ENCODE assay signal across 28 cellular contexts in the genomic region with DNA sequence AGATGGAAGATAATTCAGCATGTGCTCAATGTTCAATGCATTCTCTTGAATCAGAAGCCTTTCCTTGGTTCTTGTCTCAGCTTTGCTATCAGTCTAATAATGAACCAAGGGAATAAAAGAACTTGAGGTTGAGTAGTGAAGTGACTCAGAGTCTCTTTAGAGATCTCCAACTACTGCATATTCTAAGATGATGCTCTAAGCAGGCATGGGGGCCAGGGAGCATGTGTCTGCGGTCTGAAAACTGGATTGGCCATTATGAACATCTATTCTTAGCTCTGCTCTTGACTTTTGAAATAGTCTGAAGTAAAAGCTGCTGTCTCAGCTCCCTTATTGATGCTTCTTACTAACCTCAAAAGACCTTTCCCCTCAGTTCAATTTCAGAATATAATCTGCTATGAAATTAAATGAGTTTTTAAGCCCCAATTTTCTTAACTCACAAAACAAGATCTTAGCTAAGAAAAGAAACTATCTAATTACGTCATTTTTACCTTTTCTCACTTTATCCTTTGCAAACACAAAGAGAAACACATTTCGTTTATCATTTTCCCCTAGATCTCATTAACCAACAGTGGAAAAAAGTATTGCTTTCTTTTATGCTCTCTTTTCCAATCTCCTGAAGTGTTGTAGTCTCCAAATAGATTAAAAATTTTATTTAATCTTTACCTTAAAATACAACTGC. TPM values are rescaled to one million over a fixed set of nuclear protein-coding genes. Genes with fewer than 3 reads are reported as not detected.
DNase-seq lines count a peak whose midpoint lies in the region; FAIRE-seq and TF ChIP-seq lines count a peak whose summit lies in the region.
"Had no signal": no experiment of that assay in that cellular context is flagged by ENCODE, and none has a peak within 500 bp of the region (broad histone marks: within the 10 kb centered on the region; RNA-seq: fewer than 3 reads in every experiment).

No MANE protein-coding gene starts in this region.

- no peak overlapping the region for H2AFZ ChIP-seq in astrocyte (ENCODE audit: low read depth, low read length)

- TF ChIP-seq CTCF in cardiac muscle cell (IDR thresholded peaks at IDR 0.05; ENCODE audit: low read depth, low read length) (no peak), right atrium auricular region (IDR thresholded peaks at IDR 0.05) (no peak), astrocyte (IDR thresholded peaks at IDR 0.05; ENCODE audit: insufficient read depth, low read depth, low read length) (no peak), glutamatergic neuron (IDR thresholded peaks at IDR 0.05; ENCODE audit: partially characterized antibody, unreplicated experiment) (peak; percentile 27), type B pancreatic cell (conservative IDR thresholded peaks at IDR 0.05) (peak; percentile 14), adrenal gland (IDR thresholded peaks at IDR 0.05) (no peak)

- H3K4me3 ChIP-seq in cardiac muscle cell (no peak overlapping the region), right atrium auricular region (no peak overlapping the region), astrocyte (ENCODE audit: insufficient read depth, low read depth, low read length) (no peak overlapping the region), adrenal gland (no peak overlapping the region)
- H3K4me3 ChIP-seq: A549, BLaER1, coronary artery, esophagus muscularis mucosa, Peyer's patch, SJSA1, smooth muscle cell, suprapubic skin, vagina had no signal

- H3K27ac Mint-ChIP-seq in astrocyte (ENCODE audit: unreplicated experiment) (no peak overlapping the region), glutamatergic neuron (ENCODE audit: unreplicated experiment) (no peak overlapping the region), type B pancreatic cell (no peak overlapping the region)
- H3K27ac Mint-ChIP-seq in activated T-cell treated with anti-CD3 and anti-CD28 coated beads, Interleukin-2, amount 50 U/mL, for 24 hours, result no peak overlapping the region
- H3K27ac Mint-ChIP-seq: effector memory CD8-positive, alpha-beta T cell; T-cell had no signal

- no peaks in the 10 kb centered on the region for H3K9me3 Mint-ChIP-seq in astrocyte (ENCODE audit: unreplicated experiment)
- peaks cover 1% of the 10 kb centered on the region for H3K9me3 Mint-ChIP-seq in glutamatergic neuron (ENCODE audit: unreplicated experiment)
- no peaks in the 10 kb centered on the region for H3K9me3 Mint-ChIP-seq in type B pancreatic cell
- peaks cover 7% of the 10 kb centered on the region for H3K9me3 Mint-ChIP-seq in activated T-cell treated with anti-CD3 and anti-CD28 coated beads, Interleukin-2, amount 50 U/mL, for 24 hours

- H3K4me1 ChIP-seq in cardiac muscle cell (ENCODE audit: low read depth), result peaks cover 28% of the 10 kb centered on the region
- H3K4me1 ChIP-seq in right atrium auricular region, result peaks cover 0 to 4% of the 10 kb centered on the region in 2 donors
- H3K4me1 ChIP-seq in astrocyte (ENCODE audit: insufficient read depth, low read length), result no peaks in the 10 kb centered on the region
- no peaks in the 10 kb centered on the region for H3K4me1 ChIP-seq in adrenal gland (replicated peaks in 1 of 2)
- H3K4me1 ChIP-seq: A549, BLaER1, esophagus muscularis mucosa, Peyer's patch, SJSA1, suprapubic skin, vagina had no signal

- no peaks in the 10 kb centered on the region for H3K27me3 ChIP-seq in cardiac muscle cell
- no peaks in the 10 kb centered on the region for H3K27me3 ChIP-seq in right atrium auricular region
- H3K27me3 ChIP-seq in astrocyte (ENCODE audit: insufficient read depth, low read length), result no peaks in the 10 kb centered on the region
- H3K27me3 ChIP-seq in adrenal gland, result no peaks in the 10 kb centered on the region
- H3K27me3 ChIP-seq: BLaER1, brain microvascular endothelial cell, esophagus muscularis mucosa, Peyer's patch, SJSA1, suprapubic skin, vagina had no signal

- no peak overlapping the region for H3K9ac ChIP-seq in astrocyte (ENCODE audit: low read length)
- H3K9ac ChIP-seq: BLaER1 had no signal

- peak; percentile 9 to 38 for DNase-seq in cardiac muscle cell (ENCODE audit: low read depth in 1 of 2, low spot score in 1 of 2)
- no peak for DNase-seq in right atrium auricular region (ENCODE audit: low spot score)
- DNase-seq in astrocyte (ENCODE audit: low read depth), result peak; percentile 16
- no peak for DNase-seq in glutamatergic neuron
- DNase-seq in type B pancreatic cell (ENCODE audit: extremely low spot score, unreplicated experiment), result no peak
- no peak for DNase-seq in adrenal gland
- DNase-seq in activated CD4-positive, alpha-beta T cell treated with anti-CD3 and anti-CD28 coated beads, Interleukin-2, amount 50 U/mL, for 4 hours, result no peak
- no peak for DNase-seq in activated T-cell treated with anti-CD3 and anti-CD28 coated beads, Interleukin-2, amount 50 U/mL, for 24 hours
- DNase-seq: activated CD8-positive, alpha-beta memory T cell treated with anti-CD3 and anti-CD28 coated beads for 24 hours; activated T-cell treated with anti-CD3 and anti-CD28 coated beads, Interleukin-2, amount 50 U/mL, for 1 hour; brain microvascular endothelial cell; COR-L47; effector memory CD8-positive, alpha-beta T cell; NCI-H146; NCI-H524 treated with DMSO at 0.1 percent for 48 hours; Peyer's patch; T-cell had no signal

- FAIRE-seq in astrocyte (lab: Jason Lieb, UNC), result no peak
- FAIRE-seq: A549 had no signal

- H3K4me1 Mint-ChIP-seq in astrocyte (ENCODE audit: low read depth, unreplicated experiment) (no peaks in the 10 kb centered on the region), glutamatergic neuron (ENCODE audit: low read depth, unreplicated experiment) (no peaks in the 10 kb centered on the region), type B pancreatic cell (ENCODE audit: unreplicated experiment) (no peaks in the 10 kb centered on the region)
- H3K4me1 Mint-ChIP-seq in activated T-cell treated with anti-CD3 and anti-CD28 coated beads, Interleukin-2, amount 50 U/mL, for 24 hours (ENCODE audit: low read depth), result no peaks in the 10 kb centered on the region
- H3K4me1 Mint-ChIP-seq: T-cell had no signal

- H4K20me1 ChIP-seq in astrocyte (ENCODE audit: insufficient read depth, low read length), result no peaks in the 10 kb centered on the region
- H4K20me1 ChIP-seq: BLaER1 had no signal

- H3K79me2 ChIP-seq in astrocyte (ENCODE audit: insufficient read depth, low read length), result no peaks in the 10 kb centered on the region

- intact Hi-C loops in adrenal gland (cut with DNase I), result no loop called here

- H3K4me2 ChIP-seq in astrocyte (ENCODE audit: low read length), result no peak overlapping the region
- H3K4me2 ChIP-seq: A549, BLaER1, smooth muscle cell had no signal

- H3K36me3 Mint-ChIP-seq in astrocyte (ENCODE audit: low read depth, unreplicated experiment), result no peaks in the 10 kb centered on the region
- no peaks in the 10 kb centered on the region for H3K36me3 Mint-ChIP-seq in glutamatergic neuron (ENCODE audit: unreplicated experiment)
- H3K36me3 Mint-ChIP-seq in type B pancreatic cell, result no peaks in the 10 kb centered on the region
- H3K36me3 Mint-ChIP-seq in activated T-cell treated with anti-CD3 and anti-CD28 coated beads, Interleukin-2, amount 50 U/mL, for 24 hours (ENCODE audit: low read depth), result no peaks in the 10 kb centered on the region
- H3K36me3 Mint-ChIP-seq: T-cell had no signal

- WGBS in adrenal gland, 4 donors, result 66 to 85% (median 72%) methylated on average over 3 of the region's 3 CpGs

- H3K36me3 ChIP-seq in cardiac muscle cell (no peaks in the 10 kb centered on the region), right atrium auricular region (no peaks in the 10 kb centered on the region), astrocyte (ENCODE audit: insufficient read depth, low read length) (no peaks in the 10 kb centered on the region), adrenal gland (replicated peaks in 1 of 2) (no peaks in the 10 kb centered on the region)
- H3K36me3 ChIP-seq: BLaER1, brain microvascular endothelial cell, esophagus muscularis mucosa, Peyer's patch, SJSA1, suprapubic skin, vagina had no signal

- H3K27me3 Mint-ChIP-seq in astrocyte (ENCODE audit: low read depth, unreplicated experiment) (peaks cover 2% of the 10 kb centered on the region), glutamatergic neuron (ENCODE audit: unreplicated experiment) (peaks cover 2% of the 10 kb centered on the region), type B pancreatic cell (no peaks in the 10 kb centered on the region)
- no peaks in the 10 kb centered on the region for H3K27me3 Mint-ChIP-seq in activated T-cell treated with anti-CD3 and anti-CD28 coated beads, Interleukin-2, amount 50 U/mL, for 24 hours
- H3K27me3 Mint-ChIP-seq: effector memory CD8-positive, alpha-beta T cell; T-cell had no signal

- H3K9me3 ChIP-seq in cardiac muscle cell (ENCODE audit: low read depth) (no peaks in the 10 kb centered on the region), right atrium auricular region (no peaks in the 10 kb centered on the region), astrocyte (ENCODE audit: insufficient read depth, low read depth, low read length) (no peaks in the 10 kb centered on the region), adrenal gland (replicated peaks in 1 of 3) (no peaks in the 10 kb centered on the region)
- H3K9me3 ChIP-seq: A549, BLaER1, esophagus muscularis mucosa, Peyer's patch, SJSA1, suprapubic skin, vagina had no signal

- H3K4me3 Mint-ChIP-seq in astrocyte (ENCODE audit: unreplicated experiment), result no peak overlapping the region
- H3K4me3 Mint-ChIP-seq in glutamatergic neuron (ENCODE audit: unreplicated experiment), result no peak overlapping the region
- H3K4me3 Mint-ChIP-seq in type B pancreatic cell, result no peak overlapping the region
- H3K4me3 Mint-ChIP-seq in activated T-cell treated with anti-CD3 and anti-CD28 coated beads, Interleukin-2, amount 50 U/mL, for 24 hours, result no peak overlapping the region
- H3K4me3 Mint-ChIP-seq: effector memory CD8-positive, alpha-beta T cell; T-cell had no signal

- TF ChIP-seq POLR2A in adrenal gland (IDR thresholded peaks at IDR 0.05), result no peak

- H3K27ac ChIP-seq in cardiac muscle cell (peak overlapping the region; percentile 61), right atrium auricular region (peak overlapping the region in 1 of 2 donors; percentile 37), astrocyte (ENCODE audit: low read depth, low read length) (no peak overlapping the region), adrenal gland (no peak overlapping the region)
- H3K27ac ChIP-seq: A549, BLaER1, brain microvascular endothelial cell, coronary artery, esophagus muscularis mucosa, HL-60, Peyer's patch, SJSA1, suprapubic skin, vagina had no signal

RNA-seq across cellular contexts. Expression of gene PLCXD3, which starts 44.8 kb away (rescaled TPM):
- total RNA-seq in cardiac muscle cell (19.3 and 58.6 TPM in 2 replicates), right atrium auricular region (10 to 100 TPM; 44.5 to 68.3 TPM), astrocyte (0.55 and 1.6 TPM in 2 replicates), glutamatergic neuron (ENCODE audit: unreplicated experiment) (0.93 TPM), type B pancreatic cell (ENCODE audit: low replicate concordance) (5.6 and 7.4 TPM in 2 replicates), adrenal gland (10 to 100 TPM in 6 of 8 donors, 1 to 10 TPM in 2; 9.0 to 48.7 (median 16.3) TPM)
- polyA plus RNA-seq in cardiac muscle cell (7.9 and 26.0 TPM in 2 replicates), adrenal gland (10 to 100 TPM in 1 of 3 donors, 1 to 10 TPM in 2; 4.4 to 16.1 (median 6.7) TPM)
- total RNA-seq: glomerular endothelial cell, MCF 10A, SJSA1 had no signal
- polyA plus RNA-seq: smooth muscle cell had no signal

Comparison
In these comparisons a context has a peak if more than half of its experiments do, and no peak if none do; other contexts are left out.
1. DNase-seq: peak in cardiac muscle cell (2 of 2) and astrocyte (single experiment); none in right atrium auricular region (single experiment), glutamatergic neuron (single experiment), type B pancreatic cell (single experiment), adrenal gland (0 of 7), activated CD4-positive, alpha-beta T cell treated with anti-CD3 and anti-CD28 coated beads, Interleukin-2, amount 50 U/mL, for 4 hours (0 of 2) and activated T-cell treated with anti-CD3 and anti-CD28 coated beads, Interleukin-2, amount 50 U/mL, for 24 hours (single experiment).
2. CTCF ChIP-seq: peak in glutamatergic neuron (single experiment) and type B pancreatic cell (single experiment); none in cardiac muscle cell (single experiment), right atrium auricular region (0 of 2), astrocyte (single experiment) and adrenal gland (0 of 6).